Comparison of ENCODE assay signal across 8 cellular contexts in the genomic region with DNA sequence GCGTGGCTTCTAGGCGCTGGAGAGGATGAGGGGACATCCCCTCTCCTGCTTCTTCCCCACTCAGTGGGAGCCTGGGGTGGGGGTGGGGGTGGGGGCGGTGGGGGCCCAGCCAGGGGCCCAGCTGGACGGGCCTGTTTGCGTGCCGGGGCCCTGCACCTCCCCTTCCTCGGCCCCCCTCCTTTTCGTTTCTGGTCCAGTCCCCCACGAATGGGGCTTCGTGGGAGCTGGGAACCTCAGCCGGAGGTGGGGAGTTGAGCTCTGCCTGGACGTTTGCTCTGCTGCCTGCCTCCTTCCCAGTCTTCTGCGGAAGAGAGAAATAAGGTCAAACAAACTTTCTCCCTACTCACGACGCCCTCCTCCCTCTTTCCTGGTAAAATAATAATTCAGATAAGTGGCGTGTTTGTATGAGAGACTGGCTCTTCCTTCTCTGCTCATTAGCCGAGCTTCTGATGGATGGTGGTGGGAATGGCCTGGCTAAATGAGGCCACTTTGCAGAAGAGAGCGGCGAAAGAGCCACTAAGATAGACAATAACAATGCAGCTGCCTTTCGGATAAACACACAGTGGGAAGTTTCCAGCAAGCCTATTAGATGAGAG. TPM values are rescaled to one million over a fixed set of nuclear protein-coding genes. Genes with fewer than 3 reads are reported as not detected.
DNase-seq lines count a peak whose midpoint lies in the region; ATAC-seq, FAIRE-seq and TF ChIP-seq lines count a peak whose summit lies in the region.

No MANE protein-coding gene starts in this region.

- no peak for ATAC-seq in WTC11
- no peak for ATAC-seq in GM18520 (IDR thresholded peaks at IDR 0.05; ENCODE audit: unreplicated experiment)

- H3K4me3 ChIP-seq in esophagus (ENCODE audit: low read depth in 1 of 2, low read length in 2 of 2) (peak overlapping the region; percentile 80 to 92), muscle layer of colon (ENCODE audit: low read depth in 1 of 2, low read length in 2 of 2) (peak overlapping the region; percentile 56 to 81)

- H3K9me3 ChIP-seq in KOPT-K1 (ENCODE audit: insufficient read depth, low read length, poor library complexity, severe bottlenecking) (no peaks in the 10 kb centered on the region), esophagus (ENCODE audit: control insufficient read depth in 2 of 2, insufficient read depth in 1 of 2, low read depth in 1 of 2, low read length in 1 of 2) (no peaks in the 10 kb centered on the region), muscle layer of colon (ENCODE audit: low read length) (no peaks in the 10 kb centered on the region)

- POLR2A ChIA-PET in WTC11 (lab: Charles Lee), result interaction anchor here (0.6 to 1.3 kb wide), 3 partner anchors 9 to 225 kb away, joined by 3 read pairs; partner anchors contain the start of gene KCNG3

- no peaks in the 10 kb centered on the region for H3K4me1 ChIP-seq in esophagus (ENCODE audit: control insufficient read depth in 2 of 2, insufficient read depth in 2 of 2, low read length in 1 of 2)
- H3K4me1 ChIP-seq in muscle layer of colon (ENCODE audit: insufficient read depth, low read length), result peaks cover 23% of the 10 kb centered on the region

- peak; percentile 28 for DNase-seq in A172 (ENCODE audit: low spot score)
- DNase-seq in GM12891 (ENCODE audit: insufficient read length, low spot score), result no peak
- no peak for DNase-seq in WTC11 (ENCODE audit: low spot score)
- DNase-seq in ureter (ENCODE audit: low spot score), result peak; percentile 50

- H3K36me3 ChIP-seq in KOPT-K1 (ENCODE audit: insufficient read depth, low read length) (peaks cover 31% of the 10 kb centered on the region), esophagus (ENCODE audit: control insufficient read depth in 2 of 2, insufficient read depth in 2 of 2, low read length in 1 of 2) (no peaks in the 10 kb centered on the region), muscle layer of colon (ENCODE audit: insufficient read depth, low read length) (no peaks in the 10 kb centered on the region)

- H3K9me3 Mint-ChIP-seq in WTC11, result no peaks in the 10 kb centered on the region

- H3K27ac Mint-ChIP-seq in WTC11, result peak overlapping the region; percentile 99

- H3K4me1 Mint-ChIP-seq in WTC11, result peaks cover 42% of the 10 kb centered on the region

- TF ChIP-seq CTCF in WTC11 (IDR thresholded peaks at IDR 0.05), result no peak

- no peaks in the 10 kb centered on the region for H3K27me3 Mint-ChIP-seq in WTC11 (ENCODE audit: low read depth)

- TF ChIP-seq POLR2A in GM12891 (IDR thresholded peaks at IDR 0.05; ENCODE audit: low read depth, low read length), result no peak

- 5 to 6% methylated on average over 18 to 20 of the region's 20 CpGs for WGBS in esophagus, 2 donors

- H3K27ac ChIP-seq in KOPT-K1 (ENCODE audit: low read depth, low read length, poor library complexity, severe bottlenecking) (peak overlapping the region; percentile 100), esophagus (ENCODE audit: low read depth in 2 of 2, low read length in 1 of 2) (peak overlapping the region; percentile 93 to 94), muscle layer of colon (ENCODE audit: low read depth, low read length) (peak overlapping the region; percentile 94)

- H3K9ac ChIP-seq in muscle layer of colon (ENCODE audit: low read length), result peak overlapping the region; percentile 25

- peak overlapping the region; percentile 98 for H3K4me3 Mint-ChIP-seq in WTC11

- peaks cover 33% of the 10 kb centered on the region for H3K36me3 Mint-ChIP-seq in WTC11

- CTCF ChIA-PET in WTC11 (lab: Charles Lee), result interaction anchor here (0.7 to 1.3 kb wide), 3 partner anchors 10 to 94 kb away, joined by 3 to 5 read pairs (median 4); no protein-coding TSS in a partner anchor

- H3K27me3 ChIP-seq in esophagus (ENCODE audit: control insufficient read depth in 1 of 2, insufficient read depth in 2 of 2, low read length in 2 of 2) (no peaks in the 10 kb centered on the region), muscle layer of colon (ENCODE audit: control insufficient read depth in 1 of 2, insufficient read depth in 2 of 2, low read length in 2 of 2) (no peaks in the 10 kb centered on the region)

- peak; percentile 54 for FAIRE-seq in GM12891 (lab: Jason Lieb, UNC)

TF ChIP-seq in GM12891, 5 proteins besides CTCF, POLR2A, EP300 and RAD21:
- TF ChIP-seq PAX5 (IDR thresholded peaks at IDR 0.05; ENCODE audit: insufficient read depth, low read length, severe bottlenecking) (no peak), SPI1 (IDR thresholded peaks at IDR 0.05; ENCODE audit: low read depth, low read length) (no peak), POU2F2 (IDR thresholded peaks at IDR 0.05; ENCODE audit: low read depth, low read length) (no peak), POLR2AphosphoS5 (IDR thresholded peaks at IDR 0.05; ENCODE audit: low read depth, low read length) (no peak), TAF1 (IDR thresholded peaks at IDR 0.05; ENCODE audit: low read depth, low read length) (no peak)
TF ChIP-seq in GM12891: peak in this region for 0.

TF ChIP-seq in WTC11, 78 proteins besides CTCF, POLR2A, EP300 and RAD21:
- TF ChIP-seq ESRRA (CRISPR knock-in tag; IDR thresholded peaks at IDR 0.05; ENCODE audit: borderline replicate concordance), result no peak
- peak; percentile 9; the same call in 1 of the 2 replicates for TF ChIP-seq TEAD1 (CRISPR knock-in tag; IDR thresholded peaks at IDR 0.05)

RNA-seq across cellular contexts. Expression of gene MTA3, which starts 0.8 kb away (rescaled TPM):
- 35.5 and 45.3 TPM in 2 replicates for total RNA-seq in A172 (2014; rRNA removed; shearing (Covaris generic))
- 34.3 TPM for polyA plus RNA-seq in GM12891 (2012; ENCODE audit: low read depth, missing spikeins)
- 153 to 173 TPM (median 157 TPM) in 3 replicates for total RNA-seq in WTC11 (2021)
- 10 to 100 TPM; 31.7 to 55.3 TPM for polyA plus RNA-seq in esophagus
- 72.8 TPM for total RNA-seq in ureter

Comparison
In these comparisons a context has a peak if more than half of its experiments do, and no peak if none do; other contexts are left out.
1. DNase-seq: peak in A172 (single experiment) and ureter (single experiment); none in GM12891 (single experiment) and WTC11 (single experiment).
2. Peak in every context shown above with its lines, with median percentiles within 50 percentile points of each other: H3K27ac ChIP-seq.